Comparison of ENCODE assay signal across 31 cellular contexts in the genomic region with DNA sequence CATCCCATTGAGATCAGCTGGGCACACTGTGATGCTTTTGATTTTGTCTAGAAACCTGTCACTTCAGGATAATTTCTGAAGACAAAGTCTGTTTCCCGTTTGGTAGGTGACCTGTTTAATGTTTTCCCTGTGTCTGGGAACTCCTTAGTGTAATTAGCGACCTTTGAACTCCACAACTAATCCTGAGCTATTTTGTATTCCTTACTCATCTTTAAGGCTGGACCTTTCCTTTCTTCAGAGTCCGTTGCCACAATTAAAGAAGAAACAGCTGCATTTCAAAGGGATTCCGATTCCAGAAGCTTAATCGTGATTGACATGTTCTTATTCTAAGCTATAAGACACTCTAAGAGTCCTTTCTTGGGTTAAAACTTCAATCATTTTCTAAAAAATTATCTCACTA.
"Had no signal": no experiment of that assay in that cellular context is flagged by ENCODE, and none has a peak within 500 bp of the region (broad histone marks: within the 10 kb centered on the region; RNA-seq: fewer than 3 reads in every experiment).

No MANE protein-coding gene starts in this region.

- H3K27ac ChIP-seq: left ventricle myocardium inferior, parathyroid adenoma, psoas muscle, right atrium auricular region, spleen, thoracic aorta, WERI-Rb-1 had no signal

- H3K4me3 ChIP-seq: left ventricle myocardium inferior, lung, psoas muscle, right atrium auricular region, spleen, thoracic aorta had no signal

- DNase-seq: activated CD4-positive, alpha-beta memory T cell treated with anti-CD3 and anti-CD28 coated beads for 36 hours; activated CD4-positive, alpha-beta T cell treated with anti-CD3 and anti-CD28 coated beads, Interleukin-2, amount 10 ng/mL, durations not matched to agents 24 days and 14 days; activated CD8-positive, alpha-beta memory T cell treated with anti-CD3 and anti-CD28 coated beads, Interleukin-2, amount 50 U/mL, for 48 hours; activated gamma-delta T cell; activated naive CD4-positive, alpha-beta T cell treated with anti-CD3 and anti-CD28 coated beads, Interleukin-2, amount 50 U/mL, for 16 hours; activated T-cell treated with anti-CD3 and anti-CD28 coated beads, Interleukin-2, amount 50 U/mL, for 24 hours; amniotic stem cell; caudate nucleus; endodermal cell; foreskin fibroblast; head of caudate nucleus; hypothalamus; immature natural killer cell; left ventricle myocardium inferior; naive thymus-derived CD4-positive, alpha-beta T cell; occipital lobe; psoas muscle; spleen; stimulated activated CD4-positive, alpha-beta T cell treated with anti-CD3 and anti-CD28 coated beads, Interleukin-2, amount 100 ng/mL, for 48 hours; stimulated activated naive CD4-positive, alpha-beta T cell treated with Interleukin-2 at 50 U/mL for 16 hours; SW 1271; T-helper 9 cell; trophoblast cell; WERI-Rb-1 had no signal

- H3K27ac Mint-ChIP-seq: activated CD4-positive, alpha-beta memory T cell treated with anti-CD3 and anti-CD28 coated beads for 36 hours; activated CD4-positive, alpha-beta T cell treated with anti-CD3 and anti-CD28 coated beads, Interleukin-2, amount 10 ng/mL, durations not matched to agents 24 days and 14 days; activated T-cell treated with anti-CD3 and anti-CD28 coated beads, Interleukin-2, amount 50 U/mL, for 24 hours; endodermal cell; immature natural killer cell; naive thymus-derived CD4-positive, alpha-beta T cell; T-helper 1 cell treated with Interleukin-12 subunit alpha and Interleukin-12 subunit beta and Interleukin-4 antibody, amounts not matched to agents 30 μg/mL and 1 μg/mL, for 36 hours had no signal

- H3K9me3 Mint-ChIP-seq: activated CD4-positive, alpha-beta memory T cell treated with anti-CD3 and anti-CD28 coated beads for 36 hours; activated CD4-positive, alpha-beta T cell treated with anti-CD3 and anti-CD28 coated beads, Interleukin-2, amount 10 ng/mL, durations not matched to agents 24 days and 14 days; activated T-cell treated with anti-CD3 and anti-CD28 coated beads, Interleukin-2, amount 50 U/mL, for 24 hours; endodermal cell; immature natural killer cell; naive thymus-derived CD4-positive, alpha-beta T cell; T-helper 1 cell treated with Interleukin-12 subunit alpha and Interleukin-12 subunit beta and Interleukin-4 antibody, amounts not matched to agents 30 μg/mL and 1 μg/mL, for 36 hours had no signal

- H3K4me1 Mint-ChIP-seq: activated CD4-positive, alpha-beta T cell treated with anti-CD3 and anti-CD28 coated beads, Interleukin-2, amount 10 ng/mL, durations not matched to agents 24 days and 14 days; immature natural killer cell; naive thymus-derived CD4-positive, alpha-beta T cell had no signal

- ATAC-seq: activated CD4-positive, CD25-positive, alpha-beta regulatory T cell treated with anti-CD3 and anti-CD28 coated beads, Interleukin-2, amount 50 U/mL, for 24 hours; esophagus mucosa; naive thymus-derived CD4-positive, alpha-beta T cell; psoas muscle had no signal

- H3K9me3 ChIP-seq: left ventricle myocardium inferior, psoas muscle, right atrium auricular region, spleen, thoracic aorta had no signal

- H3K36me3 ChIP-seq: thoracic aorta had no signal

- H2AFZ ChIP-seq: parathyroid adenoma had no signal

- H3K9ac ChIP-seq: parathyroid adenoma had no signal

- H3K4me1 ChIP-seq: left ventricle myocardium inferior, parathyroid adenoma, psoas muscle, right atrium auricular region, spleen had no signal

- H3K4me3 Mint-ChIP-seq: activated CD4-positive, alpha-beta memory T cell treated with anti-CD3 and anti-CD28 coated beads for 36 hours; activated CD4-positive, alpha-beta T cell treated with anti-CD3 and anti-CD28 coated beads, Interleukin-2, amount 10 ng/mL, durations not matched to agents 24 days and 14 days; activated T-cell treated with anti-CD3 and anti-CD28 coated beads, Interleukin-2, amount 50 U/mL, for 24 hours; endodermal cell; immature natural killer cell; naive thymus-derived CD4-positive, alpha-beta T cell; T-helper 1 cell treated with Interleukin-12 subunit alpha and Interleukin-12 subunit beta and Interleukin-4 antibody, amounts not matched to agents 30 μg/mL and 1 μg/mL, for 36 hours had no signal

- H3K27me3 ChIP-seq: right atrium auricular region, spleen had no signal

- H3K27me3 Mint-ChIP-seq: activated CD4-positive, alpha-beta memory T cell treated with anti-CD3 and anti-CD28 coated beads for 36 hours; activated CD4-positive, alpha-beta T cell treated with anti-CD3 and anti-CD28 coated beads, Interleukin-2, amount 10 ng/mL, durations not matched to agents 24 days and 14 days; activated T-cell treated with anti-CD3 and anti-CD28 coated beads, Interleukin-2, amount 50 U/mL, for 24 hours; naive thymus-derived CD4-positive, alpha-beta T cell had no signal
